In the genomic region with DNA sequence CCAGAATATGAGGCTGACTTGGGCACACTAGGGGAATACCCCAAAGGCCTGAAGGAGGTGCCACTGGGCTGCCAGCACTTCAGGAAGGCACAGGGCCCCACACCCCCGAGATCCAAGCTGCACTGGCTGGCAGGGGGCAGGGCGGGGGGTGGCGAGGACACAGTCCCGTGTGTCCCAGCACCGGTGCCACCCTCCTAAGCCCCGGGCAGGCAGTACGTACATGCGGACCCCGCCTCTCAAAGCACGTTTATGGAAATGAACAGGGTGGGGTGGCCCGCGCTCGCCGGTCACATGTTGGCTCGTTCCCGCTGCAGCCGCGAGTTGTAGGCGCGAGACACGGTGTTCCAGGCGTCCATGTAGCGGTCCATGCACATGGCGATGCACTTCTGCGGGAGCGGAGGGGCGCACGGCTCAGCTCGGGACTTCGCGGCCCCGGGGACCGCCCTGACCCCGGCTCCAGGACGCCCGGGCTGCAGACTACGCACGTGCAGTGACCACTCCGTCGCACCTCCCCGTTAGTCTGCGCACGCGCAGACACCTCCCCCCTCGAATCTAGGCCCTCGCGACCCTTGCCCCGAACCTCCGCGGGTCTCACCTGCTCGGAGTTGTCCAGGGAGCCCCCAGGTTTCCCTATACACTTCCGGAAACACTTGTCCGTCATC, we compare ENCODE assay signal across 7 cellular contexts. TPM values are rescaled to one million over a fixed set of nuclear protein-coding genes. Genes with fewer than 3 reads are reported as not detected.
DNase-seq lines count a peak whose midpoint lies in the region; ATAC-seq and TF ChIP-seq lines count a peak whose summit lies in the region.

No MANE protein-coding gene starts in this region.

- H3K9me3 Mint-ChIP-seq in activated T-cell treated with anti-CD3 and anti-CD28 coated beads, Interleukin-2, amount 50 U/mL, for 4 hours: no peaks in the 10 kb centered on the region

- peaks cover 18 to 39% of the 10 kb centered on the region in 2 experiments for H3K4me1 ChIP-seq in neutrophil (ENCODE audit: control insufficient read depth in 1 of 2, insufficient read depth in 1 of 2, low read depth in 1 of 2, low read length in 1 of 2)

- peaks cover 16% of the 10 kb centered on the region for H3K36me3 ChIP-seq in neutrophil

- CTCF ChIA-PET in HEK293T (lab: Yijun Ruan, JAX): no interaction called here

- peak overlapping the region; percentile 94 for H3K4me3 Mint-ChIP-seq in activated T-cell treated with anti-CD3 and anti-CD28 coated beads, Interleukin-2, amount 50 U/mL, for 4 hours

- H3K27ac ChIP-seq in neutrophil: peak overlapping the region; percentile 87

- H3K4me3 ChIP-seq in fibroblast of the aortic adventitia (ENCODE audit: low read depth, low read length): peak overlapping the region; percentile 93
- H3K4me3 ChIP-seq in neutrophil (ENCODE audit: low read depth in 1 of 2, low read length in 1 of 2): peak overlapping the region; percentile 94 to 98

- H3K36me3 Mint-ChIP-seq in activated T-cell treated with anti-CD3 and anti-CD28 coated beads, Interleukin-2, amount 50 U/mL, for 4 hours (ENCODE audit: insufficient read depth): peaks cover 6% of the 10 kb centered on the region

- H3K4me1 Mint-ChIP-seq in activated T-cell treated with anti-CD3 and anti-CD28 coated beads, Interleukin-2, amount 50 U/mL, for 4 hours (ENCODE audit: low read depth): peaks cover 10% of the 10 kb centered on the region

- H3K27me3 ChIP-seq in neutrophil: no peaks in the 10 kb centered on the region

- POLR2A ChIA-PET in HEK293T (lab: Yijun Ruan, JAX): interaction anchor here (1.1 to 3.6 kb wide), 3 partner anchors 27 to 49 kb away, joined by 3 to 22 read pairs (median 8); partner anchors contain the start of genes GADD45B and LMNB2

- peak; percentile 87 for DNase-seq in GM10266 (ENCODE audit: extremely low spot score)
- DNase-seq in HEK293T (ENCODE audit: extremely low spot score): peak; percentile 70
- peak; percentile 20 for DNase-seq in NCI-H2029 (lab: John Stamatoyannopoulos, UW)
- peak; percentile 45 for DNase-seq in activated T-cell treated with anti-CD3 and anti-CD28 coated beads, Interleukin-2, amount 50 U/mL, for 4 hours
- DNase-seq in fibroblast of the aortic adventitia (ENCODE audit: low read depth): peak; percentile 24
- no peak for DNase-seq in Ammon's horn (ENCODE audit: low spot score)

- no peaks in the 10 kb centered on the region for H3K27me3 Mint-ChIP-seq in activated T-cell treated with anti-CD3 and anti-CD28 coated beads, Interleukin-2, amount 50 U/mL, for 4 hours (ENCODE audit: low read depth)

- no peaks in the 10 kb centered on the region for H3K9me3 ChIP-seq in neutrophil

- TF ChIP-seq CTCF in GM10266 (IDR thresholded peaks at IDR 0.05; ENCODE audit: control insufficient read depth, insufficient read depth, low read depth, missing control alignments) (no peak), fibroblast of the aortic adventitia (IDR thresholded peaks at IDR 0.05; ENCODE audit: insufficient read depth, low read length) (no peak), neutrophil (IDR thresholded peaks at IDR 0.05) (no peak)

- peak; percentile 13 to 33 for ATAC-seq in activated T-cell treated with anti-CD3 and anti-CD28 coated beads, Interleukin-2, amount 50 U/mL, for 4 hours

TF ChIP-seq in HEK293T, 16 proteins besides CTCF, POLR2A, EP300 and RAD21:
- TF ChIP-seq TARDBP (IDR thresholded peaks at IDR 0.05) (no peak), BHLHE40 (IDR thresholded peaks at IDR 0.05; ENCODE audit: borderline replicate concordance) (no peak), SUZ12 (IDR thresholded peaks at IDR 0.05) (no peak), CTBP1 (IDR thresholded peaks at IDR 0.05; ENCODE audit: borderline replicate concordance) (no peak), L3MBTL2 (conservative IDR thresholded peaks at IDR 0.05) (no peak), ZNF384 (IDR thresholded peaks at IDR 0.05) (no peak), FOXK2 (IDR thresholded peaks at IDR 0.05) (no peak), SP1 (IDR thresholded peaks at IDR 0.05) (no peak), FOXM1 (IDR thresholded peaks at IDR 0.05; ENCODE audit: borderline replicate concordance) (no peak), FOXA1 (IDR thresholded peaks at IDR 0.05) (no peak), HDGF (IDR thresholded peaks at IDR 0.05; ENCODE audit: borderline replicate concordance) (no peak), ARNT (IDR thresholded peaks at IDR 0.05) (no peak), ELF4 (IDR thresholded peaks at IDR 0.05) (no peak), LEF1 (IDR thresholded peaks at IDR 0.05; ENCODE audit: borderline replicate concordance) (no peak), NFRKB (IDR thresholded peaks at IDR 0.05) (no peak)
- TF ChIP-seq, protein P1, sequence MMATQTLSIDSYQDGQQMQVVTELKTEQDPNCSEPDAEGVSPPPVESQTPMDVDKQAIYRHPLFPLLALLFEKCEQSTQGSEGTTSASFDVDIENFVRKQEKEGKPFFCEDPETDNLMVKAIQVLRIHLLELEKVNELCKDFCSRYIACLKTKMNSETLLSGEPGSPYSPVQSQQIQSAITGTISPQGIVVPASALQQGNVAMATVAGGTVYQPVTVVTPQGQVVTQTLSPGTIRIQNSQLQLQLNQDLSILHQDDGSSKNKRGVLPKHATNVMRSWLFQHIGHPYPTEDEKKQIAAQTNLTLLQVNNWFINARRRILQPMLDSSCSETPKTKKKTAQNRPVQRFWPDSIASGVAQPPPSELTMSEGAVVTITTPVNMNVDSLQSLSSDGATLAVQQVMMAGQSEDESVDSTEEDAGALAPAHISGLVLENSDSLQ (IDR thresholded peaks at IDR 0.05): no peak

RNA-seq across cellular contexts. Expression of gene TIMM13, which starts 0.6 kb away (rescaled TPM):
- total RNA-seq in activated T-cell treated with anti-CD3 and anti-CD28 coated beads, Interleukin-2, amount 50 U/mL, for 4 hours: 100 to 1,000 TPM; 273 to 326 (median 286) TPM
- 26.9 and 33.1 TPM in 2 replicates for total RNA-seq in fibroblast of the aortic adventitia (ENCODE audit: low replicate concordance)

RNA-seq across cellular contexts. Expression of gene LMNB2, which starts 30.0 kb away (rescaled TPM):
- total RNA-seq in activated T-cell treated with anti-CD3 and anti-CD28 coated beads, Interleukin-2, amount 50 U/mL, for 4 hours: 10 to 100 TPM; 90.9 to 98.3 (median 92.0) TPM
- 16.7 and 68.1 TPM in 2 replicates for total RNA-seq in fibroblast of the aortic adventitia (ENCODE audit: low replicate concordance)

RNA-seq across cellular contexts. Expression of gene GADD45B, which starts 49.1 kb away (rescaled TPM):
- total RNA-seq in activated T-cell treated with anti-CD3 and anti-CD28 coated beads, Interleukin-2, amount 50 U/mL, for 4 hours: 10 to 100 TPM; 67.4 to 75.5 (median 72.8) TPM
- 14.3 and 14.8 TPM in 2 replicates for total RNA-seq in fibroblast of the aortic adventitia (ENCODE audit: low replicate concordance)
